ENCODE assay signal across 1 cellular context in genomic region chr16:69182730-69183416, GRCh38.
TF ChIP-seq lines count a peak whose summit lies in the region.

No MANE protein-coding gene starts in this region.

TF ChIP-seq in IMR-90, 13 proteins besides CTCF, POLR2A, EP300 and RAD21:
- TF ChIP-seq USF2 (IDR thresholded peaks at IDR 0.05; ENCODE audit: low read depth, low read length) (no peak), ELK1 (IDR thresholded peaks at IDR 0.05; ENCODE audit: borderline replicate concordance, low read depth, low read length) (no peak), MXI1 (IDR thresholded peaks at IDR 0.05; ENCODE audit: borderline replicate concordance, low read depth, low read length) (no peak), FOS (IDR thresholded peaks at IDR 0.05; ENCODE audit: low read depth, low read length) (no peak), RCOR1 (IDR thresholded peaks at IDR 0.05; ENCODE audit: insufficient replicate concordance, low read length) (no peak), MAFK (IDR thresholded peaks at IDR 0.05; ENCODE audit: low read depth, low read length) (no peak)
